Comparison of ENCODE assay signal across 22 cellular contexts in the genomic region with DNA sequence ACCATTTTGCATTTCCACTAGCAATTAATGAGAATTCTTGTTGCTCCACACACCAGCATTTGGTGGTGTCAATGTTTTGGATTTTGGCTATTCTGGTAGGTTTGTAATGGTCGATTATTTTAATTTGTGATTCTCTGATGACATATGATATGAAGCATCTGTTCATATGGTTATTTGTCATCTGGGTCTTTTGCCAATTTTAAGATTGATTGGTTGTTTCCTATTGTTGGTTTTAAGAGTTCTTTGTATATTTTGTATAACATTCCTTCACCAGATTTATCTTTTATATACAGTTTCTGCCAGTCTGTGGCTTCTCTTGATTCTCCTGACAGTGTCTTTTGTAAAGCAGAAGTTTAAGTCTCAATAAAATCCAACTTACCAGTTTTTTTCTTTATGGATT.
"Had no signal": no experiment of that assay in that cellular context is flagged by ENCODE, and none has a peak within 500 bp of the region (broad histone marks: within the 10 kb centered on the region; RNA-seq: fewer than 3 reads in every experiment).

No MANE protein-coding gene starts in this region.

- DNase-seq: dorsolateral prefrontal cortex; effector CD4-positive, alpha-beta T cell; foreskin keratinocyte; left cardiac atrium; left lung; mesendoderm; midbrain; naive thymus-derived CD4-positive, alpha-beta T cell; stimulated activated CD4-positive, alpha-beta T cell treated with anti-CD3 and anti-CD28 coated beads, Interleukin-2, amount 100 ng/mL, for 24 hours; stimulated activated CD4-positive, alpha-beta T cell treated with anti-CD3 and anti-CD28 coated beads, Interleukin-4, amount 100 ng/mL, for 24 hours; stimulated activated naive CD4-positive, alpha-beta T cell treated with Interleukin-2 at 50 U/mL for 16 hours; stomach; thyroid gland; trophoblast cell had no signal

- H3K36me3 ChIP-seq: left lung, prostate gland, right atrium auricular region, stomach, thyroid gland, vagina had no signal

- H2AFZ ChIP-seq: neural progenitor cell had no signal

- H3K27ac ChIP-seq: dorsolateral prefrontal cortex, foreskin keratinocyte, left lung, neural progenitor cell, prostate gland, right atrium auricular region, stomach, thyroid gland, vagina had no signal

- H3K9ac ChIP-seq: neural progenitor cell had no signal

- H3K4me3 ChIP-seq: dorsolateral prefrontal cortex, left lung, neural progenitor cell, prostate gland, right atrium auricular region, smooth muscle cell, stomach, thyroid gland, vagina had no signal

- H3K4me2 ChIP-seq: neural progenitor cell, smooth muscle cell had no signal

- H3K27me3 ChIP-seq: dorsolateral prefrontal cortex, foreskin keratinocyte, left lung, neural progenitor cell, right atrium auricular region, stomach, thyroid gland, vagina had no signal

- ATAC-seq: esophagus mucosa; foreskin keratinocyte; left cardiac atrium; left lung; naive thymus-derived CD4-positive, alpha-beta T cell; sciatic nerve; stimulated activated effector memory CD8-positive, alpha-beta T cell treated with anti-CD3 and anti-CD28 coated beads, Interleukin-12 subunit alpha, Interleukin-12 subunit beta, amount 100 ng/mL, for 72 hours had no signal

- H3K9me3 ChIP-seq: left lung, prostate gland, right atrium auricular region, stomach, vagina had no signal

- H3K4me1 ChIP-seq: foreskin keratinocyte, left lung, neural progenitor cell, prostate gland, right atrium auricular region, stomach, thyroid gland, vagina had no signal
